In genomic region chr1:161843156-161843555, GRCh38 we compare ENCODE assay signal across 24 cellular contexts.
DNase-seq lines count a peak whose midpoint lies in the region; TF ChIP-seq lines count a peak whose summit lies in the region.
"Had no signal": no experiment of that assay in that cellular context is flagged by ENCODE, and none has a peak within 500 bp of the region (broad histone marks: within the 10 kb centered on the region; RNA-seq: fewer than 3 reads in every experiment).

No MANE protein-coding gene starts in this region.

- DNase-seq in GDM1 (lab: John Stamatoyannopoulos, UW) (peak; percentile 17), M059J (ENCODE audit: low read depth) (peak; percentile 64), dermis microvascular lymphatic vessel endothelial cell (ENCODE audit: low read depth in 2 of 2) (peak; percentile 4 to 74), pulmonary artery endothelial cell (ENCODE audit: low read depth, low spot score) (peak; percentile 57), type B pancreatic cell (ENCODE audit: extremely low spot score, unreplicated experiment) (no peak), NCI-H2171 (lab: John Stamatoyannopoulos, UW) (no peak), PC-9 (no peak)
- DNase-seq: activated CD4-positive, alpha-beta T cell treated with anti-CD3 and anti-CD28 coated beads, Interleukin-2, amount 50 U/mL, for 1 hour; activated CD8-positive, alpha-beta memory T cell treated with anti-CD3 and anti-CD28 coated beads, Interleukin-2, amount 10 ng/mL, durations not matched to agents 7 days and 5 days; activated naive CD8-positive, alpha-beta T cell treated with anti-CD3 and anti-CD28 coated beads for 36 hours; CD4-positive, alpha-beta T cell; effector CD8-positive, alpha-beta T cell; GOT3; KG1; kidney; natural killer cell; NCI-H524 treated with DMSO at 0.1 percent for 48 hours; stimulated activated CD4-positive, alpha-beta T cell treated with anti-CD3 and anti-CD28 coated beads, Interleukin-4, amount 100 ng/mL, for 24 hours; stimulated activated naive CD4-positive, alpha-beta T cell had no signal

- no peaks in the 10 kb centered on the region for H3K4me1 Mint-ChIP-seq in type B pancreatic cell (ENCODE audit: unreplicated experiment)
- H3K4me1 Mint-ChIP-seq: activated naive CD8-positive, alpha-beta T cell treated with anti-CD3 and anti-CD28 coated beads for 36 hours; brain had no signal

- CTCF ChIA-PET in PC-9 (lab: Charles Lee) = interaction anchor here (0.5 kb wide), 1 partner anchor 194 kb away, joined by 6 read pairs; no protein-coding TSS in a partner anchor

- intact Hi-C loops in PC-9 (cut with micrococcal nuclease; ENCODE audit: unreplicated experiment) = no loop called here

- H3K79me2 ChIP-seq in PC-9 (ENCODE audit: low read depth) = no peaks in the 10 kb centered on the region

- no peaks in the 10 kb centered on the region for H3K4me1 ChIP-seq in PC-9 (replicated peaks; ENCODE audit: insufficient read depth)

- H3K4me3 Mint-ChIP-seq in type B pancreatic cell = no peak overlapping the region
- H3K4me3 Mint-ChIP-seq: activated CD8-positive, alpha-beta memory T cell treated with anti-CD3 and anti-CD28 coated beads, Interleukin-2, amount 10 ng/mL, durations not matched to agents 7 days and 5 days; activated naive CD8-positive, alpha-beta T cell treated with anti-CD3 and anti-CD28 coated beads for 36 hours; brain; CD4-positive, alpha-beta T cell; natural killer cell; T-helper 2 cell treated with Interferon-gamma antibody and Interleukin-4, amounts not matched to agents 5 μg/mL and 100 μg/mL, for 36 hours had no signal

- H3K9me3 ChIP-seq in PC-9 (ENCODE audit: insufficient read depth, low read depth) = no peaks in the 10 kb centered on the region
- H3K9me3 ChIP-seq: thoracic aorta had no signal

- H3K36me3 Mint-ChIP-seq in type B pancreatic cell = peaks cover 10% of the 10 kb centered on the region
- H3K36me3 Mint-ChIP-seq: natural killer cell had no signal

- H3K4me3 ChIP-seq in PC-9 = no peak overlapping the region
- H3K4me3 ChIP-seq: SK-N-MC, thoracic aorta had no signal

- H3K27me3 ChIP-seq in PC-9 (ENCODE audit: insufficient read depth, low read depth) = no peaks in the 10 kb centered on the region

- POLR2A ChIA-PET in PC-9 (lab: Charles Lee; ENCODE audit: unreplicated experiment) = no interaction called here

- H3K36me3 ChIP-seq in PC-9 (ENCODE audit: low read depth) = no peaks in the 10 kb centered on the region
- H3K36me3 ChIP-seq: thoracic aorta had no signal

- H2AFZ ChIP-seq in PC-9 = no peak overlapping the region

- no peak overlapping the region for H3K27ac ChIP-seq in PC-9
- H3K27ac ChIP-seq: RWPE1, SK-N-MC, thoracic aorta had no signal

- no peaks in the 10 kb centered on the region for H3K9me2 ChIP-seq in PC-9 (ENCODE audit: insufficient read depth)

- TF ChIP-seq CTCF in type B pancreatic cell (conservative IDR thresholded peaks at IDR 0.05) (no peak), PC-9 (conservative IDR thresholded peaks at IDR 0.05) (no peak)

- H3K9me3 Mint-ChIP-seq in type B pancreatic cell = no peaks in the 10 kb centered on the region
- H3K9me3 Mint-ChIP-seq: activated naive CD8-positive, alpha-beta T cell treated with anti-CD3 and anti-CD28 coated beads for 36 hours; brain; CD4-positive, alpha-beta T cell; natural killer cell; T-helper 2 cell treated with Interferon-gamma antibody and Interleukin-4, amounts not matched to agents 5 μg/mL and 100 μg/mL, for 36 hours had no signal

- BruUV-seq in PC-9 (replicated peaks; lab: Mats Ljungman, UMichigan) = no TSS peak

- H3F3A ChIP-seq in PC-9 (ENCODE audit: insufficient read depth, low read depth) = no peaks in the 10 kb centered on the region

- no peak overlapping the region for H3K4me2 ChIP-seq in PC-9

- H3K27me3 Mint-ChIP-seq in type B pancreatic cell = no peaks in the 10 kb centered on the region
- H3K27me3 Mint-ChIP-seq: activated CD8-positive, alpha-beta memory T cell treated with anti-CD3 and anti-CD28 coated beads, Interleukin-2, amount 10 ng/mL, durations not matched to agents 7 days and 5 days; activated naive CD8-positive, alpha-beta T cell treated with anti-CD3 and anti-CD28 coated beads for 36 hours; brain; CD4-positive, alpha-beta T cell had no signal

- 0 out of 2 replicates have a peak, but pooled peaks cover 4% of the 10 kb centered on the region for H4K20me1 ChIP-seq in PC-9 (ENCODE audit: insufficient read depth)

- H3K27ac Mint-ChIP-seq in type B pancreatic cell = no peak overlapping the region
- H3K27ac Mint-ChIP-seq: activated CD8-positive, alpha-beta memory T cell treated with anti-CD3 and anti-CD28 coated beads, Interleukin-2, amount 10 ng/mL, durations not matched to agents 7 days and 5 days; activated naive CD8-positive, alpha-beta T cell treated with anti-CD3 and anti-CD28 coated beads for 36 hours; brain; CD4-positive, alpha-beta T cell; natural killer cell; T-helper 2 cell treated with Interferon-gamma antibody and Interleukin-4, amounts not matched to agents 5 μg/mL and 100 μg/mL, for 36 hours had no signal

Comparison
In these comparisons a context has a peak if more than half of its experiments do, and no peak if none do; other contexts are left out.
1. DNase-seq: peak in GDM1 (single experiment), M059J (single experiment), dermis microvascular lymphatic vessel endothelial cell (2 of 2) and pulmonary artery endothelial cell (single experiment); none in type B pancreatic cell (single experiment), NCI-H2171 (single experiment) and PC-9 (0 of 2).